29 cellular contexts compared by ENCODE assay signal in the genomic region with DNA sequence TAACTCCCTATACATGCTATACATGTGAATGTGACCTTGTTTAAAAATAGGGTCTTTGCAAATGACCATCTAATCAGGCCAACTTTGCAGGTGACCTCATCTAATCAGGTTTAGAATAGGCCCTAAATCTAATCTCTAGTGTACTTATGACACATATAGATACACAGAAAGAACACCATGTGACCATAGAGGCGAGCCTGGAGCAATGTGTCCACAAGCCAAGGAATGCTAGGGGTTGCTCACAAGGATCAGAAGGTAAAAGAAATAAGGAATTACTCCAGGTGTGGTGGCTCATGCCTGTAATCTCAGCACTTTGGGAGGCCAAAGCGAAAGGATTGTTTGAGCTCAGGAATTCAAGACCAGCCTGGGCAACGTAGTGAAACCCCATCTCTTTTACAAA. TPM values are rescaled to one million over a fixed set of nuclear protein-coding genes. Genes with fewer than 3 reads are reported as not detected.
"Had no signal": no experiment of that assay in that cellular context is flagged by ENCODE, and none has a peak within 500 bp of the region (broad histone marks: within the 10 kb centered on the region; RNA-seq: fewer than 3 reads in every experiment).

No MANE protein-coding gene starts in this region.

- ATAC-seq: activated CD4-positive, alpha-beta T cell treated with anti-CD3 and anti-CD28 coated beads for 36 hours; activated CD8-positive, alpha-beta T cell treated with anti-CD3 and anti-CD28 coated beads, Interleukin-2, amount 10 ng/mL, durations not matched to agents 7 days and 5 days; activated T-cell treated with anti-CD3 and anti-CD28 coated beads, Interleukin-2, amount 50 U/mL, for 4 hours; activated T-helper 17 cell treated with anti-CD3 and anti-CD28 coated beads, Interleukin-2, amount 50 U/mL, for 72 hours; body of pancreas; esophagus mucosa; heart left ventricle had no signal

- H3K9me3 Mint-ChIP-seq: activated CD4-positive, alpha-beta memory T cell treated with anti-CD3 and anti-CD28 coated beads for 36 hours; activated CD4-positive, alpha-beta T cell treated with anti-CD3 and anti-CD28 coated beads, Interleukin-2, amount 10 ng/mL, durations not matched to agents 24 days and 14 days; activated T-cell treated with anti-CD3 and anti-CD28 coated beads, Interleukin-2, amount 50 U/mL, for 4 hours; activated T-helper 17 cell treated with anti-CD3 and anti-CD28 coated beads, Interleukin-2, amount 50 U/mL, for 72 hours had no signal

- H3K27ac Mint-ChIP-seq: activated CD4-positive, alpha-beta memory T cell treated with anti-CD3 and anti-CD28 coated beads for 36 hours; activated CD4-positive, alpha-beta T cell treated with anti-CD3 and anti-CD28 coated beads for 36 hours; activated CD4-positive, alpha-beta T cell treated with anti-CD3 and anti-CD28 coated beads, Interleukin-2, amount 10 ng/mL, durations not matched to agents 24 days and 14 days; activated CD8-positive, alpha-beta T cell treated with anti-CD3 and anti-CD28 coated beads, Interleukin-2, amount 10 ng/mL, durations not matched to agents 7 days and 5 days; activated naive CD8-positive, alpha-beta T cell; activated T-helper 17 cell treated with anti-CD3 and anti-CD28 coated beads, Interleukin-2, amount 50 U/mL, for 72 hours had no signal

- H3K36me3 ChIP-seq: colonic mucosa, heart left ventricle had no signal

- H3K4me3 Mint-ChIP-seq: activated CD4-positive, alpha-beta memory T cell treated with anti-CD3 and anti-CD28 coated beads for 36 hours; activated CD4-positive, alpha-beta T cell treated with anti-CD3 and anti-CD28 coated beads for 36 hours; activated CD4-positive, alpha-beta T cell treated with anti-CD3 and anti-CD28 coated beads, Interleukin-2, amount 10 ng/mL, durations not matched to agents 24 days and 14 days; activated CD8-positive, alpha-beta T cell treated with anti-CD3 and anti-CD28 coated beads, Interleukin-2, amount 10 ng/mL, durations not matched to agents 7 days and 5 days; activated naive CD8-positive, alpha-beta T cell; activated T-cell treated with anti-CD3 and anti-CD28 coated beads, Interleukin-2, amount 50 U/mL, for 4 hours; activated T-helper 17 cell treated with anti-CD3 and anti-CD28 coated beads, Interleukin-2, amount 50 U/mL, for 72 hours had no signal

- H3K4me1 Mint-ChIP-seq: activated CD4-positive, alpha-beta T cell treated with anti-CD3 and anti-CD28 coated beads for 36 hours; activated CD4-positive, alpha-beta T cell treated with anti-CD3 and anti-CD28 coated beads, Interleukin-2, amount 10 ng/mL, durations not matched to agents 24 days and 14 days; activated T-helper 17 cell treated with anti-CD3 and anti-CD28 coated beads, Interleukin-2, amount 50 U/mL, for 72 hours had no signal

- H3K27me3 Mint-ChIP-seq: activated T-helper 17 cell treated with anti-CD3 and anti-CD28 coated beads, Interleukin-2, amount 50 U/mL, for 72 hours had no signal

- H3K27me3 ChIP-seq: body of pancreas, colonic mucosa, heart left ventricle had no signal

- H3K4me3 ChIP-seq: body of pancreas, colonic mucosa, heart left ventricle had no signal

- H3K9me3 ChIP-seq: body of pancreas, colonic mucosa, heart left ventricle had no signal

- DNase-seq: activated CD4-positive, alpha-beta memory T cell treated with anti-CD3 and anti-CD28 coated beads for 36 hours; activated CD4-positive, alpha-beta T cell treated with anti-CD3 and anti-CD28 coated beads for 36 hours; activated CD4-positive, alpha-beta T cell treated with anti-CD3 and anti-CD28 coated beads, Interleukin-2, amount 10 ng/mL, durations not matched to agents 24 days and 14 days; activated CD4-positive, CD25-positive, alpha-beta regulatory T cell; activated CD4-positive, CD25-positive, alpha-beta regulatory T cell treated with anti-CD3 and anti-CD28 coated beads, Interleukin-2, amount 50 U/mL, for 72 hours; activated CD8-positive, alpha-beta T cell treated with anti-CD3 and anti-CD28 coated beads, Interleukin-2, amount 10 ng/mL, durations not matched to agents 7 days and 5 days; activated effector memory CD4-positive, alpha-beta T cell treated with Interleukin-2 at 50 U/mL for 16 hours; activated gamma-delta T cell treated with Interleukin-2 at 50 U/mL for 16 hours; activated naive CD4-positive, alpha-beta T cell treated with anti-CD3 and anti-CD28 coated beads, Interleukin-2, amount 50 U/mL, for 16 hours; activated naive CD4-positive, alpha-beta T cell treated with Interleukin-2 at 50 U/mL for 16 hours; activated T-cell treated with anti-CD3 and anti-CD28 coated beads, Interleukin-2, amount 50 U/mL, for 4 hours; amniotic stem cell; anterior cingulate cortex; body of pancreas; caudate nucleus; colonic mucosa; effector CD8-positive, alpha-beta T cell; foreskin fibroblast; glutamatergic neuron; heart left ventricle; T-helper 2 cell had no signal

- H3K4me1 ChIP-seq: colonic mucosa had no signal

- H3K27ac ChIP-seq: body of pancreas, colonic mucosa, heart left ventricle had no signal

- H3K36me3 Mint-ChIP-seq: activated CD4-positive, alpha-beta memory T cell treated with anti-CD3 and anti-CD28 coated beads for 36 hours had no signal

- FAIRE-seq: endometrium, frontal cortex had no signal

RNA-seq across cellular contexts. Expression of gene C4orf36, which starts 9.6 kb away (rescaled TPM):
- total RNA-seq: activated CD4-positive, alpha-beta T cell treated with anti-CD3 and anti-CD28 coated beads for 36 hours; activated CD4-positive, alpha-beta T cell treated with anti-CD3 and anti-CD28 coated beads, Interleukin-2, amount 10 ng/mL, durations not matched to agents 24 days and 14 days; activated T-cell treated with anti-CD3 and anti-CD28 coated beads, Interleukin-2, amount 50 U/mL, for 4 hours; activated T-helper 17 cell treated with anti-CD3 and anti-CD28 coated beads, Interleukin-2, amount 50 U/mL, for 72 hours; T-helper 1 cell treated with Interleukin-12 subunit alpha and Interleukin-12 subunit beta and Interleukin-4 antibody, amounts not matched to agents 30 ng/mL and 1 ng/mL, for 36 hours had no signal

RNA-seq across cellular contexts. Expression of gene SLC10A6, which starts 52.7 kb away (rescaled TPM):
- total RNA-seq: activated CD4-positive, alpha-beta memory T cell treated with anti-CD3 and anti-CD28 coated beads for 36 hours; activated CD4-positive, alpha-beta T cell treated with anti-CD3 and anti-CD28 coated beads for 36 hours; activated CD4-positive, alpha-beta T cell treated with anti-CD3 and anti-CD28 coated beads, Interleukin-2, amount 10 ng/mL, durations not matched to agents 24 days and 14 days; activated CD8-positive, alpha-beta memory T cell treated with anti-CD3 and anti-CD28 coated beads for 36 hours; activated CD8-positive, alpha-beta T cell treated with anti-CD3 and anti-CD28 coated beads, Interleukin-2, amount 10 ng/mL, durations not matched to agents 7 days and 5 days; activated T-cell treated with anti-CD3 and anti-CD28 coated beads, Interleukin-2, amount 50 U/mL, for 4 hours; activated T-helper 17 cell treated with anti-CD3 and anti-CD28 coated beads, Interleukin-2, amount 50 U/mL, for 72 hours; epithelial cell of proximal tubule; frontal cortex; T-helper 1 cell treated with Interleukin-12 subunit alpha and Interleukin-12 subunit beta and Interleukin-4 antibody, amounts not matched to agents 30 ng/mL and 1 ng/mL, for 36 hours had no signal
